In the genomic region with DNA sequence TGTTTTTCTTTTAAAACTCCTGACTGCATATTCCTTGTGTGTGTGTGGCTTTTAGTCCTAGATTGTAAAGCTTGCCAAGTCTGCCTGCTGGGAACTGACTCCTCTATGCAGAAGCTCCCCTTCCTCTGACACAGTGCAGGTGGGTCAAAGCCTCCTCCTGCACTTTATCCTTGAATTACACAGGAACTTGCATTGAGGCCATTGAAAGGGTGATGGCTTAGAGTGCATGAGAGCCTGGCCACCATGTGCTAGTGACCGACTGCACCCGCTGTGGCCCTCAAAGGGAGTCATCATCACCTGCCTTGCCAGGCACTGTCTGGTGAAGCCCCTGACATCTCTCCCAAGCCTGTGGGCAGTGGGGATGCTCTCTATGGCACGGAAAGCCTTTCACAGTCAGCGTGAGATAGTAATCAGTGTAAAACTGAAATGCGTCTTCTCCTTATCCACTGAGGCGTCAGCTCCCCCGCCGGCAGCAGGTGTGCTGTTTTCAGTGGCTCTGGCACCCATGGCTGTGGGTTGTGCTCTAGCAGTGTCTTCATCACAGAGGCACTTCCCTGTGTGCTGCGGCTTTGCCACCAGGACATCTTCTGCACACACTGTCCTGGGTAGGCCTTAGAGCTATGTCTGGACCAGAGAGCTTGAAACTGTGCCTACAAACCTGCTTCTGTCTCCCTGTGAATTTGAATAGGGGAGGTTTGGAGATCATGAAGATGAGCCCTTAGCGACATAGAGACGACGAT, we compare ENCODE assay signal across 24 cellular contexts.
DNase-seq lines count a peak whose midpoint lies in the region; ATAC-seq and TF ChIP-seq lines count a peak whose summit lies in the region.
"Had no signal": no experiment of that assay in that cellular context is flagged by ENCODE, and none has a peak within 500 bp of the region (broad histone marks: within the 10 kb centered on the region; RNA-seq: fewer than 3 reads in every experiment).

No MANE protein-coding gene starts in this region.

- in situ Hi-C loops in GM13976 (cut with MboI; ENCODE audit: low sequenced_read_pairs, unreplicated experiment), result no loop called here

- no peak overlapping the region for H3K9ac ChIP-seq in PC-3 (ENCODE audit: low read length)

- peak; percentile 25 for DNase-seq in Right ventricle myocardium inferior (ENCODE audit: missing footprints)
- no peak for DNase-seq in left cardiac atrium
- DNase-seq in cerebellum (ENCODE audit: low spot score), result peak; percentile 19
- DNase-seq in mucosa of gallbladder (ENCODE audit: low spot score), result peak; percentile 10
- no peak for DNase-seq in GM13976 (ENCODE audit: low spot score)
- DNase-seq in PC-3, result no peak
- no peak for DNase-seq in WTC11 (ENCODE audit: low spot score)
- DNase-seq: ACHN; activated B cell treated with CpG ODN at 0.5 μM for 24 hours; cerebellar nuclear complex; DMS 273 treated with DMSO at 0.1 percent for 48 hours; foreskin melanocyte; hypothalamus; NCI-H1417; NCI-H2227 treated with DMSO at 0.1 percent for 48 hours; retina; stimulated activated CD4-positive, alpha-beta T cell treated with anti-CD3 and anti-CD28 coated beads, Interleukin-15, amount 100 ng/mL, for 24 hours; stimulated activated naive B cell treated with anti-CD40 and anti-IgM and Interleukin-4, amounts not matched to agents 10 μg/mL and 1 μg/mL and 100 μg/mL, for 72 hours had no signal

- no peak for ATAC-seq in Right ventricle myocardium inferior
- ATAC-seq in left cardiac atrium, result no peak
- ATAC-seq in HG03175 (IDR thresholded peaks at IDR 0.05; ENCODE audit: unreplicated experiment), result no peak
- ATAC-seq in PC-3, result no peak
- no peak for ATAC-seq in WTC11
- ATAC-seq: stimulated activated naive B cell treated with anti-CD40 and anti-IgM and Interleukin-4, amounts not matched to agents 10 μg/mL and 1 μg/mL and 100 μg/mL, for 72 hours had no signal

- H3K4me3 Mint-ChIP-seq in WTC11, result no peak overlapping the region
- H3K4me3 Mint-ChIP-seq: activated B cell treated with CpG ODN at 0.5 μM for 24 hours; CD14-positive monocyte; memory B cell; stimulated activated naive B cell treated with anti-CD40 and anti-IgM and Interleukin-4, amounts not matched to agents 10 μg/mL and 1 μg/mL and 100 μg/mL, for 72 hours; T-helper 1 cell treated with Interleukin-12 subunit alpha and Interleukin-12 subunit beta and Interleukin-4 antibody, amounts not matched to agents 30 μg/mL and 1 μg/mL, for 36 hours; type B pancreatic cell had no signal

- H3K9me3 ChIP-seq in PC-3 (ENCODE audit: low read length), result no peaks in the 10 kb centered on the region

- H3K4me3 ChIP-seq in PC-3 (ENCODE audit: low read length), result no peak overlapping the region

- no peak overlapping the region for H3K4me2 ChIP-seq in PC-3 (ENCODE audit: low read length)

- H3K9me3 Mint-ChIP-seq in WTC11, result peaks cover 3% of the 10 kb centered on the region
- H3K9me3 Mint-ChIP-seq: activated B cell treated with CpG ODN at 0.5 μM for 24 hours; activated T-helper 2 cell treated with anti-CD3 and anti-CD28 coated beads, Interferon-gamma antibody, Interleukin-2, Interleukin-4, amounts not matched to agents 10 μg/mL and 5 μg/mL and 100 μg/mL, durations not matched to agents 14 hours and 24 hours and 36 hours; memory B cell; T-helper 1 cell treated with Interleukin-12 subunit alpha and Interleukin-12 subunit beta and Interleukin-4 antibody, amounts not matched to agents 30 μg/mL and 1 μg/mL, for 36 hours had no signal

- peaks cover 11% of the 10 kb centered on the region; the same call in 1 of the 2 replicates for H3K4me1 ChIP-seq in PC-3 (ENCODE audit: insufficient read depth, low read length)

- H3K27me3 ChIP-seq in PC-3 (ENCODE audit: low read length), result no peaks in the 10 kb centered on the region

- H3K9me2 ChIP-seq in PC-3 (replicated peaks; ENCODE audit: low read length), result no peaks in the 10 kb centered on the region

- no peaks in the 10 kb centered on the region for H3K79me2 ChIP-seq in PC-3 (ENCODE audit: low read length)

- POLR2A ChIA-PET in PC-3 (lab: Charles Lee; ENCODE audit: unreplicated experiment), result no interaction called here
- POLR2A ChIA-PET in WTC11 (lab: Charles Lee), result no interaction called here

- H3F3A ChIP-seq in PC-3 (ENCODE audit: low read length, unreplicated experiment), result no peaks in the 10 kb centered on the region

- no peak overlapping the region for H3K27ac ChIP-seq in PC-3 (ENCODE audit: low read length)

- H4K20me1 ChIP-seq in PC-3 (ENCODE audit: low read length), result no peaks in the 10 kb centered on the region

- H3K27ac Mint-ChIP-seq in WTC11, result no peak overlapping the region
- H3K27ac Mint-ChIP-seq: activated B cell treated with CpG ODN at 0.5 μM for 24 hours; activated T-helper 2 cell treated with anti-CD3 and anti-CD28 coated beads, Interferon-gamma antibody, Interleukin-2, Interleukin-4, amounts not matched to agents 10 μg/mL and 5 μg/mL and 100 μg/mL, durations not matched to agents 14 hours and 24 hours and 36 hours; memory B cell; stimulated activated naive B cell treated with anti-CD40 and anti-IgM and Interleukin-4, amounts not matched to agents 10 μg/mL and 1 μg/mL and 100 μg/mL, for 72 hours; T-helper 1 cell treated with Interleukin-12 subunit alpha and Interleukin-12 subunit beta and Interleukin-4 antibody, amounts not matched to agents 30 μg/mL and 1 μg/mL, for 36 hours; type B pancreatic cell had no signal

- intact Hi-C loops in Right ventricle myocardium inferior (cut with DNase I), result no loop called here
- intact Hi-C loops in left cardiac atrium (cut with DNase I), result no loop called here
- intact Hi-C loops in PC-3 (cut with micrococcal nuclease), result no loop called here

- BruUV-seq in PC-3 (replicated peaks; lab: Mats Ljungman, UMichigan), result no TSS peak

- H3K4me1 Mint-ChIP-seq in WTC11, result no peaks in the 10 kb centered on the region
- H3K4me1 Mint-ChIP-seq: activated B cell treated with CpG ODN at 0.5 μM for 24 hours; memory B cell; stimulated activated naive B cell treated with anti-CD40 and anti-IgM and Interleukin-4, amounts not matched to agents 10 μg/mL and 1 μg/mL and 100 μg/mL, for 72 hours had no signal

- H3K27me3 Mint-ChIP-seq in WTC11 (ENCODE audit: low read depth), result no peaks in the 10 kb centered on the region
- H3K27me3 Mint-ChIP-seq: activated B cell treated with CpG ODN at 0.5 μM for 24 hours, type B pancreatic cell had no signal

- CTCF ChIA-PET in PC-3 (lab: Charles Lee) (no interaction called here), WTC11 (lab: Charles Lee) (no interaction called here)

- H3K36me3 ChIP-seq in PC-3 (ENCODE audit: low read depth, low read length), result no peaks in the 10 kb centered on the region

- 0 out of 2 replicates have a peak, but pooled peaks cover 4% of the 10 kb centered on the region for H3K36me3 Mint-ChIP-seq in WTC11
- H3K36me3 Mint-ChIP-seq: CD14-positive monocyte; memory B cell; stimulated activated naive B cell treated with anti-CD40 and anti-IgM and Interleukin-4, amounts not matched to agents 10 μg/mL and 1 μg/mL and 100 μg/mL, for 72 hours; type B pancreatic cell had no signal

- no peak overlapping the region for H2AFZ ChIP-seq in PC-3 (ENCODE audit: low read length)

- no peak for TF ChIP-seq CTCF in GM13976 (IDR thresholded peaks at IDR 0.05; ENCODE audit: borderline replicate concordance, control extremely low read depth, extremely low read depth, insufficient read depth, missing control alignments)
- TF ChIP-seq CTCF in PC-3 (conservative IDR thresholded peaks at IDR 0.05; ENCODE audit: low read depth, low read length), result no peak
- no peak for TF ChIP-seq CTCF in WTC11 (IDR thresholded peaks at IDR 0.05)

TF ChIP-seq in WTC11, 78 proteins besides CTCF, POLR2A, EP300 and RAD21:
- TF ChIP-seq CREB1 (CRISPR knock-in tag; IDR thresholded peaks at IDR 0.05), result no peak
- TF ChIP-seq, protein P1, sequence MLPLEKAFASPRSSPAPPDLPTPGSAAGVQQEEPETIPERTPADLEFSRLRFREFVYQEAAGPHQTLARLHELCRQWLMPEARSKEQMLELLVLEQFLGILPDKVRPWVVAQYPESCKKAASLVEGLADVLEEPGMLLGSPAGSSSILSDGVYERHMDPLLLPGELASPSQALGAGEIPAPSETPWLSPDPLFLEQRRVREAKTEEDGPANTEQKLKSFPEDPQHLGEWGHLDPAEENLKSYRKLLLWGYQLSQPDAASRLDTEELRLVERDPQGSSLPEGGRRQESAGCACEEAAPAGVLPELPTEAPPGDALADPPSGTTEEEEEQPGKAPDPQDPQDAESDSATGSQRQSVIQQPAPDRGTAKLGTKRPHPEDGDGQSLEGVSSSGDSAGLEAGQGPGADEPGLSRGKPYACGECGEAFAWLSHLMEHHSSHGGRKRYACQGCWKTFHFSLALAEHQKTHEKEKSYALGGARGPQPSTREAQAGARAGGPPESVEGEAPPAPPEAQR (CRISPR knock-in tag; IDR thresholded peaks at IDR 0.05), result no peak
- TF ChIP-seq, protein P2, sequence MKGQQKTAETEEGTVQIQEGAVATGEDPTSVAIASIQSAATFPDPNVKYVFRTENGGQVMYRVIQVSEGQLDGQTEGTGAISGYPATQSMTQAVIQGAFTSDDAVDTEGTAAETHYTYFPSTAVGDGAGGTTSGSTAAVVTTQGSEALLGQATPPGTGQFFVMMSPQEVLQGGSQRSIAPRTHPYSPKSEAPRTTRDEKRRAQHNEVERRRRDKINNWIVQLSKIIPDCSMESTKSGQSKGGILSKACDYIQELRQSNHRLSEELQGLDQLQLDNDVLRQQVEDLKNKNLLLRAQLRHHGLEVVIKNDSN (CRISPR knock-in tag; IDR thresholded peaks at IDR 0.05), result no peak
- no peak for TF ChIP-seq ZNF317 (CRISPR knock-in tag; IDR thresholded peaks at IDR 0.05; ENCODE audit: borderline replicate concordance, low read depth)
- TF ChIP-seq ZNF671 (CRISPR knock-in tag; IDR thresholded peaks at IDR 0.05), result no peak
- no peak for TF ChIP-seq ZNF219 (CRISPR knock-in tag; IDR thresholded peaks at IDR 0.05; ENCODE audit: borderline replicate concordance)
- TF ChIP-seq, protein P3, sequence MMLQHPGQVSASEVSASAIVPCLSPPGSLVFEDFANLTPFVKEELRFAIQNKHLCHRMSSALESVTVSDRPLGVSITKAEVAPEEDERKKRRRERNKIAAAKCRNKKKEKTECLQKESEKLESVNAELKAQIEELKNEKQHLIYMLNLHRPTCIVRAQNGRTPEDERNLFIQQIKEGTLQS (CRISPR knock-in tag; conservative IDR thresholded peaks at IDR 0.05), result no peak

Comparison
In these comparisons a context has a peak if more than half of its experiments do, and no peak if none do; other contexts are left out.
1. DNase-seq: peak in Right ventricle myocardium inferior (single experiment), cerebellum (single experiment) and mucosa of gallbladder (single experiment); none in left cardiac atrium (single experiment), GM13976 (single experiment), PC-3 (single experiment) and WTC11 (single experiment).